ENCODE assay signal across 8 cellular contexts in genomic region chr17:66200685-66201092, GRCh38. TPM values are rescaled to one million over a fixed set of nuclear protein-coding genes. Genes with fewer than 3 reads are reported as not detected.
DNase-seq lines count a peak whose midpoint lies in the region; ATAC-seq, FAIRE-seq and TF ChIP-seq lines count a peak whose summit lies in the region.

No MANE protein-coding gene starts in this region.

- peak; percentile 77 for FAIRE-seq in G401.6 (lab: Jason Lieb, UNC)

- DNase-seq in NB4 (ENCODE audit: low read depth) (peak; percentile 70), SW480 (ENCODE audit: low spot score) (peak; percentile 83), choroid plexus epithelial cell (ENCODE audit: low read depth) (peak; percentile 91), lung microvascular endothelial cell (ENCODE audit: low read depth in 2 of 2) (peak; percentile 86 to 90), superior temporal gyrus (ENCODE audit: extremely low spot score) (peak; percentile 52)

- no peak for TF ChIP-seq POLR2A in NB4 (IDR thresholded peaks at IDR 0.05; ENCODE audit: extremely low read depth, insufficient read length)

- ATAC-seq in GM19397 (IDR thresholded peaks at IDR 0.05; ENCODE audit: unreplicated experiment): no peak
- no peak for ATAC-seq in GM21737 (IDR thresholded peaks at IDR 0.05; ENCODE audit: unreplicated experiment)

- TF ChIP-seq CTCF in NB4 (IDR thresholded peaks at IDR 0.05; ENCODE audit: low read depth, low read length) (peak; percentile 60), choroid plexus epithelial cell (conservative IDR thresholded peaks at IDR 0.05; ENCODE audit: low read depth, low read length) (peak; percentile 83)

- H3K4me3 ChIP-seq in NB4 (ENCODE audit: low read depth, low read length) (no peak overlapping the region), choroid plexus epithelial cell (ENCODE audit: low read depth, low read length) (no peak overlapping the region)

RNA-seq across cellular contexts. Expression of gene CEP112, which starts 8.8 kb away (rescaled TPM):
- 6.1 and 8.5 TPM in 2 replicates for total RNA-seq in lung microvascular endothelial cell

RNA-seq across cellular contexts. Expression of gene APOH, which starts 28.5 kb away (rescaled TPM):
- total RNA-seq in lung microvascular endothelial cell: not detected in 2 replicates
